ENCODE assay signal across 21 cellular contexts in genomic region chr14:89457007-89457406, GRCh38.
"Had no signal": no experiment of that assay in that cellular context is flagged by ENCODE, and none has a peak within 500 bp of the region (broad histone marks: within the 10 kb centered on the region; RNA-seq: fewer than 3 reads in every experiment).

No MANE protein-coding gene starts in this region.

- H3K9me3 Mint-ChIP-seq: mesothelial cell of epicardium; naive B cell; natural killer cell treated with Interleukin-12 subunit alpha and Interleukin-12 subunit beta and Interleukin-15 and Interleukin-18, amount 100 ng/mL, for 72 hours; neural crest cell; stimulated activated memory B cell treated with anti-CD40 and anti-IgM and Interleukin-4, amounts not matched to agents 10 μg/mL and 1 μg/mL and 100 μg/mL, for 72 hours; stimulated activated naive CD8-positive, alpha-beta T cell treated with anti-CD3 and anti-CD28 coated beads, Interleukin-15, amount 100 ng/mL, for 72 hours had no signal

- ATAC-seq: left ventricle myocardium superior; lower lobe of right lung; mucosa of descending colon; natural killer cell treated with Interleukin-12 subunit alpha and Interleukin-12 subunit beta and Interleukin-15 and Interleukin-18, amount 100 ng/mL, for 72 hours; stimulated activated memory B cell treated with anti-CD40 and anti-IgM and Interleukin-4, amounts not matched to agents 10 μg/mL and 1 μg/mL and 100 μg/mL, for 72 hours; stimulated activated naive CD8-positive, alpha-beta T cell treated with anti-CD3 and anti-CD28 coated beads, Interleukin-15, amount 100 ng/mL, for 72 hours; upper lobe of right lung had no signal

- H3K4me1 Mint-ChIP-seq: neural crest cell had no signal

- H3K27ac Mint-ChIP-seq: mesothelial cell of epicardium; natural killer cell treated with Interleukin-12 subunit alpha and Interleukin-12 subunit beta and Interleukin-15 and Interleukin-18, amount 100 ng/mL, for 72 hours; stimulated activated memory B cell treated with anti-CD40 and anti-IgM and Interleukin-4, amounts not matched to agents 10 μg/mL and 1 μg/mL and 100 μg/mL, for 72 hours had no signal

- H3K27me3 ChIP-seq: dorsolateral prefrontal cortex, right atrium auricular region, spleen, suprapubic skin, transverse colon, upper lobe of right lung, uterus had no signal

- H3K4me3 Mint-ChIP-seq: mesothelial cell of epicardium; natural killer cell treated with Interleukin-12 subunit alpha and Interleukin-12 subunit beta and Interleukin-15 and Interleukin-18, amount 100 ng/mL, for 72 hours; neural crest cell; stimulated activated memory B cell treated with anti-CD40 and anti-IgM and Interleukin-4, amounts not matched to agents 10 μg/mL and 1 μg/mL and 100 μg/mL, for 72 hours; stimulated activated naive CD8-positive, alpha-beta T cell treated with anti-CD3 and anti-CD28 coated beads, Interleukin-15, amount 100 ng/mL, for 72 hours had no signal

- DNase-seq: dorsolateral prefrontal cortex; effector CD4-positive, alpha-beta T cell; left ventricle myocardium superior; lower lobe of right lung; mucosa of descending colon; naive B cell; spleen; stimulated activated CD4-positive, alpha-beta T cell treated with anti-CD3 and anti-CD28 coated beads, Interleukin-4, amount 100 ng/mL, for 4 hours; stimulated activated naive CD8-positive, alpha-beta T cell treated with anti-CD3 and anti-CD28 coated beads, Interleukin-15, amount 100 ng/mL, for 72 hours; transverse colon; upper lobe of right lung; uterus had no signal

- H3K27ac ChIP-seq: lower lobe of right lung, parathyroid adenoma, prostate gland, right atrium auricular region, skin epidermis, suprapubic skin, transverse colon, upper lobe of right lung, uterus had no signal

- H3K27me3 Mint-ChIP-seq: naive B cell; natural killer cell treated with Interleukin-12 subunit alpha and Interleukin-12 subunit beta and Interleukin-15 and Interleukin-18, amount 100 ng/mL, for 72 hours; stimulated activated memory B cell treated with anti-CD40 and anti-IgM and Interleukin-4, amounts not matched to agents 10 μg/mL and 1 μg/mL and 100 μg/mL, for 72 hours; stimulated activated naive CD8-positive, alpha-beta T cell treated with anti-CD3 and anti-CD28 coated beads, Interleukin-15, amount 100 ng/mL, for 72 hours had no signal

- H3K36me3 Mint-ChIP-seq: mesothelial cell of epicardium; naive B cell; natural killer cell treated with Interleukin-12 subunit alpha and Interleukin-12 subunit beta and Interleukin-15 and Interleukin-18, amount 100 ng/mL, for 72 hours had no signal

- H3K9me3 ChIP-seq: lower lobe of right lung, mucosa of descending colon, prostate gland, right atrium auricular region, spleen, suprapubic skin, transverse colon, upper lobe of right lung, uterus had no signal
